ENCODE assay signal across 1 cellular context in genomic region chr6:84242265-84242664, GRCh38.
TF ChIP-seq lines count a peak whose summit lies in the region.

No MANE protein-coding gene starts in this region.

TF ChIP-seq in H1, 55 proteins besides CTCF, POLR2A, EP300 and RAD21 (continued from another document):
- TF ChIP-seq, protein P1, sequence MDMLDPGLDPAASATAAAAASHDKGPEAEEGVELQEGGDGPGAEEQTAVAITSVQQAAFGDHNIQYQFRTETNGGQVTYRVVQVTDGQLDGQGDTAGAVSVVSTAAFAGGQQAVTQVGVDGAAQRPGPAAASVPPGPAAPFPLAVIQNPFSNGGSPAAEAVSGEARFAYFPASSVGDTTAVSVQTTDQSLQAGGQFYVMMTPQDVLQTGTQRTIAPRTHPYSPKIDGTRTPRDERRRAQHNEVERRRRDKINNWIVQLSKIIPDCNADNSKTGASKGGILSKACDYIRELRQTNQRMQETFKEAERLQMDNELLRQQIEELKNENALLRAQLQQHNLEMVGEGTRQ (IDR thresholded peaks at IDR 0.05; ENCODE audit: low read length): no peak
- TF ChIP-seq POLR2AphosphoS5 (IDR thresholded peaks at IDR 0.05; ENCODE audit: low read depth, low read length) (no peak), NANOG (IDR thresholded peaks at IDR 0.05; ENCODE audit: insufficient read depth, low read depth, low read length, poor library complexity, severe bottlenecking) (no peak), MAFK (IDR thresholded peaks at IDR 0.05; ENCODE audit: low read depth, low read length) (no peak), RXRA (IDR thresholded peaks at IDR 0.05; ENCODE audit: insufficient read depth, low read depth, low read length) (no peak), NRF1 (IDR thresholded peaks at IDR 0.05; ENCODE audit: low read depth, low read length) (no peak)
- TF ChIP-seq, protein P2, sequence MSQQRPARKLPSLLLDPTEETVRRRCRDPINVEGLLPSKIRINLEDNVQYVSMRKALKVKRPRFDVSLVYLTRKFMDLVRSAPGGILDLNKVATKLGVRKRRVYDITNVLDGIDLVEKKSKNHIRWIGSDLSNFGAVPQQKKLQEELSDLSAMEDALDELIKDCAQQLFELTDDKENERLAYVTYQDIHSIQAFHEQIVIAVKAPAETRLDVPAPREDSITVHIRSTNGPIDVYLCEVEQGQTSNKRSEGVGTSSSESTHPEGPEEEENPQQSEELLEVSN (IDR thresholded peaks at IDR 0.05): no peak
- TF ChIP-seq, protein P3, sequence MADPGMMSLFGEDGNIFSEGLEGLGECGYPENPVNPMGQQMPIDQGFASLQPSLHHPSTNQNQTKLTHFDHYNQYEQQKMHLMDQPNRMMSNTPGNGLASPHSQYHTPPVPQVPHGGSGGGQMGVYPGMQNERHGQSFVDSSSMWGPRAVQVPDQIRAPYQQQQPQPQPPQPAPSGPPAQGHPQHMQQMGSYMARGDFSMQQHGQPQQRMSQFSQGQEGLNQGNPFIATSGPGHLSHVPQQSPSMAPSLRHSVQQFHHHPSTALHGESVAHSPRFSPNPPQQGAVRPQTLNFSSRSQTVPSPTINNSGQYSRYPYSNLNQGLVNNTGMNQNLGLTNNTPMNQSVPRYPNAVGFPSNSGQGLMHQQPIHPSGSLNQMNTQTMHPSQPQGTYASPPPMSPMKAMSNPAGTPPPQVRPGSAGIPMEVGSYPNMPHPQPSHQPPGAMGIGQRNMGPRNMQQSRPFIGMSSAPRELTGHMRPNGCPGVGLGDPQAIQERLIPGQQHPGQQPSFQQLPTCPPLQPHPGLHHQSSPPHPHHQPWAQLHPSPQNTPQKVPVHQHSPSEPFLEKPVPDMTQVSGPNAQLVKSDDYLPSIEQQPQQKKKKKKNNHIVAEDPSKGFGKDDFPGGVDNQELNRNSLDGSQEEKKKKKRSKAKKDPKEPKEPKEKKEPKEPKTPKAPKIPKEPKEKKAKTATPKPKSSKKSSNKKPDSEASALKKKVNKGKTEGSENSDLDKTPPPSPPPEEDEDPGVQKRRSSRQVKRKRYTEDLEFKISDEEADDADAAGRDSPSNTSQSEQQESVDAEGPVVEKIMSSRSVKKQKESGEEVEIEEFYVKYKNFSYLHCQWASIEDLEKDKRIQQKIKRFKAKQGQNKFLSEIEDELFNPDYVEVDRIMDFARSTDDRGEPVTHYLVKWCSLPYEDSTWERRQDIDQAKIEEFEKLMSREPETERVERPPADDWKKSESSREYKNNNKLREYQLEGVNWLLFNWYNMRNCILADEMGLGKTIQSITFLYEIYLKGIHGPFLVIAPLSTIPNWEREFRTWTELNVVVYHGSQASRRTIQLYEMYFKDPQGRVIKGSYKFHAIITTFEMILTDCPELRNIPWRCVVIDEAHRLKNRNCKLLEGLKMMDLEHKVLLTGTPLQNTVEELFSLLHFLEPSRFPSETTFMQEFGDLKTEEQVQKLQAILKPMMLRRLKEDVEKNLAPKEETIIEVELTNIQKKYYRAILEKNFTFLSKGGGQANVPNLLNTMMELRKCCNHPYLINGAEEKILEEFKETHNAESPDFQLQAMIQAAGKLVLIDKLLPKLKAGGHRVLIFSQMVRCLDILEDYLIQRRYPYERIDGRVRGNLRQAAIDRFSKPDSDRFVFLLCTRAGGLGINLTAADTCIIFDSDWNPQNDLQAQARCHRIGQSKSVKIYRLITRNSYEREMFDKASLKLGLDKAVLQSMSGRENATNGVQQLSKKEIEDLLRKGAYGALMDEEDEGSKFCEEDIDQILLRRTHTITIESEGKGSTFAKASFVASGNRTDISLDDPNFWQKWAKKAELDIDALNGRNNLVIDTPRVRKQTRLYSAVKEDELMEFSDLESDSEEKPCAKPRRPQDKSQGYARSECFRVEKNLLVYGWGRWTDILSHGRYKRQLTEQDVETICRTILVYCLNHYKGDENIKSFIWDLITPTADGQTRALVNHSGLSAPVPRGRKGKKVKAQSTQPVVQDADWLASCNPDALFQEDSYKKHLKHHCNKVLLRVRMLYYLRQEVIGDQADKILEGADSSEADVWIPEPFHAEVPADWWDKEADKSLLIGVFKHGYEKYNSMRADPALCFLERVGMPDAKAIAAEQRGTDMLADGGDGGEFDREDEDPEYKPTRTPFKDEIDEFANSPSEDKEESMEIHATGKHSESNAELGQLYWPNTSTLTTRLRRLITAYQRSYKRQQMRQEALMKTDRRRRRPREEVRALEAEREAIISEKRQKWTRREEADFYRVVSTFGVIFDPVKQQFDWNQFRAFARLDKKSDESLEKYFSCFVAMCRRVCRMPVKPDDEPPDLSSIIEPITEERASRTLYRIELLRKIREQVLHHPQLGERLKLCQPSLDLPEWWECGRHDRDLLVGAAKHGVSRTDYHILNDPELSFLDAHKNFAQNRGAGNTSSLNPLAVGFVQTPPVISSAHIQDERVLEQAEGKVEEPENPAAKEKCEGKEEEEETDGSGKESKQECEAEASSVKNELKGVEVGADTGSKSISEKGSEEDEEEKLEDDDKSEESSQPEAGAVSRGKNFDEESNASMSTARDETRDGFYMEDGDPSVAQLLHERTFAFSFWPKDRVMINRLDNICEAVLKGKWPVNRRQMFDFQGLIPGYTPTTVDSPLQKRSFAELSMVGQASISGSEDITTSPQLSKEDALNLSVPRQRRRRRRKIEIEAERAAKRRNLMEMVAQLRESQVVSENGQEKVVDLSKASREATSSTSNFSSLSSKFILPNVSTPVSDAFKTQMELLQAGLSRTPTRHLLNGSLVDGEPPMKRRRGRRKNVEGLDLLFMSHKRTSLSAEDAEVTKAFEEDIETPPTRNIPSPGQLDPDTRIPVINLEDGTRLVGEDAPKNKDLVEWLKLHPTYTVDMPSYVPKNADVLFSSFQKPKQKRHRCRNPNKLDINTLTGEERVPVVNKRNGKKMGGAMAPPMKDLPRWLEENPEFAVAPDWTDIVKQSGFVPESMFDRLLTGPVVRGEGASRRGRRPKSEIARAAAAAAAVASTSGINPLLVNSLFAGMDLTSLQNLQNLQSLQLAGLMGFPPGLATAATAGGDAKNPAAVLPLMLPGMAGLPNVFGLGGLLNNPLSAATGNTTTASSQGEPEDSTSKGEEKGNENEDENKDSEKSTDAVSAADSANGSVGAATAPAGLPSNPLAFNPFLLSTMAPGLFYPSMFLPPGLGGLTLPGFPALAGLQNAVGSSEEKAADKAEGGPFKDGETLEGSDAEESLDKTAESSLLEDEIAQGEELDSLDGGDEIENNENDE (IDR thresholded peaks at IDR 0.05; ENCODE audit: insufficient replicate concordance, low read length): no peak
